ENCODE assay signal across 23 cellular contexts in the genomic region with DNA sequence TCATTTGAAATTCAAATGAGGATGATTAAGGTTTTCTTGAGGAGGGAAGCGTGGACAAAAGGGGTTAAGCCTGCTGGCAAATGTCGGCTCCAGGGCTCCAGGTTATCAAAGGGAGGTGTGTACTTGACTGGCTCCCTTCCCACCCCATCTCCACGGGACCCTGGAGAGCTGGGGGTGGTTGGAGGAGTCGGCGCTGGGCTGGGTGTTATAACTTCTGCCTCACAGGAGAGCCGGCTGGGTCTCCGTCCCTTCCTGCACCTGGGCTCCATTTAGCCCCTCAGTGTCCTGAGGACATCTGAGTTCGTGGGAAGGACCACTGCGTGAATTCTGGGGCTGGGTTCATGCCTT. TPM values are rescaled to one million over a fixed set of nuclear protein-coding genes. Genes with fewer than 3 reads are reported as not detected.
DNase-seq lines count a peak whose midpoint lies in the region; ATAC-seq and TF ChIP-seq lines count a peak whose summit lies in the region.
"Had no signal": no experiment of that assay in that cellular context is flagged by ENCODE, and none has a peak within 500 bp of the region (broad histone marks: within the 10 kb centered on the region; RNA-seq: fewer than 3 reads in every experiment).

No MANE protein-coding gene starts in this region.

- H3K9ac ChIP-seq in ES-I3 (ENCODE audit: low read depth, low read length) (peak overlapping the region; percentile 46), neural cell (ENCODE audit: low read length) (peak overlapping the region; percentile 72)

- H3K9me3 ChIP-seq in ES-I3 (ENCODE audit: control insufficient read depth, insufficient read depth, low read length), result no peaks in the 10 kb centered on the region
- H3K9me3 ChIP-seq in ectodermal cell (ENCODE audit: control insufficient read depth, low read length), result no peaks in the 10 kb centered on the region
- H3K9me3 ChIP-seq in neural cell (ENCODE audit: low read length), result no peaks in the 10 kb centered on the region
- no peaks in the 10 kb centered on the region for H3K9me3 ChIP-seq in adrenal gland (replicated peaks in 1 of 3)
- H3K9me3 ChIP-seq: body of pancreas, gastroesophageal sphincter, pancreas, suprapubic skin had no signal

- intact Hi-C loops in adrenal gland (cut with DNase I), result no loop called here

- TF ChIP-seq EP300 in neural cell (conservative IDR thresholded peaks at IDR 0.05; ENCODE audit: poor library complexity, severe bottlenecking), result no peak

- peaks cover 21% of the 10 kb centered on the region for H3K4me1 ChIP-seq in ES-I3 (ENCODE audit: insufficient read depth, low read length)
- H3K4me1 ChIP-seq in ectodermal cell (ENCODE audit: control insufficient read depth, insufficient read depth, low read length), result peaks cover 7% of the 10 kb centered on the region
- H3K4me1 ChIP-seq in adrenal gland (replicated peaks in 1 of 2), result no peaks in the 10 kb centered on the region
- H3K4me1 ChIP-seq: gastroesophageal sphincter, pancreas had no signal

- ATAC-seq in HG03354 (IDR thresholded peaks at IDR 0.05; ENCODE audit: poor library complexity, severe bottlenecking, unreplicated experiment), result peak; percentile 34
- no peak for ATAC-seq in HG02571 (IDR thresholded peaks at IDR 0.05; ENCODE audit: unreplicated experiment)
- ATAC-seq: activated CD8-positive, alpha-beta T cell treated with anti-CD3 and anti-CD28 coated beads for 36 hours; body of pancreas; gastroesophageal sphincter had no signal

- no peaks in the 10 kb centered on the region for H3F3A ChIP-seq in neural cell (ENCODE audit: insufficient read depth, low read length, poor library complexity, severe bottlenecking)

- H3K27me3 ChIP-seq in ectodermal cell (ENCODE audit: control insufficient read depth, insufficient read depth, low read length, poor library complexity, severe bottlenecking), result peaks cover 27% of the 10 kb centered on the region
- no peaks in the 10 kb centered on the region for H3K27me3 ChIP-seq in neural cell (ENCODE audit: insufficient read depth, low read depth, low read length)
- peaks cover 2% of the 10 kb centered on the region for H3K27me3 ChIP-seq in adrenal gland
- H3K27me3 ChIP-seq: body of pancreas had no signal

- TF ChIP-seq POLR2A in adrenal gland (IDR thresholded peaks at IDR 0.05), result no peak

- H2AFZ ChIP-seq in neural cell (ENCODE audit: low read depth, low read length), result peak overlapping the region; percentile 48

- H3K79me2 ChIP-seq in neural cell (replicated peaks; ENCODE audit: insufficient read depth, low read length), result no peaks in the 10 kb centered on the region

- peak overlapping the region; percentile 26 for H3K4me2 ChIP-seq in neural cell (ENCODE audit: low read length)

- TF ChIP-seq RAD21 in neural cell (conservative IDR thresholded peaks at IDR 0.05), result no peak

- no peaks in the 10 kb centered on the region for H3K36me3 ChIP-seq in ES-I3 (ENCODE audit: insufficient read depth, low read length)
- no peaks in the 10 kb centered on the region for H3K36me3 ChIP-seq in ectodermal cell (ENCODE audit: control insufficient read depth, insufficient read depth, low read length)
- H3K36me3 ChIP-seq in neural cell (ENCODE audit: insufficient read depth, low read length), result no peaks in the 10 kb centered on the region
- no peaks in the 10 kb centered on the region for H3K36me3 ChIP-seq in adrenal gland (replicated peaks in 1 of 2)
- H3K36me3 ChIP-seq: gastroesophageal sphincter, pancreas, suprapubic skin had no signal

- H3K4me3 ChIP-seq in ectodermal cell (ENCODE audit: insufficient read depth, low read depth, low read length), result peak overlapping the region; percentile 1
- peak overlapping the region; percentile 56 for H3K4me3 ChIP-seq in neural cell (ENCODE audit: low read length)
- no peak overlapping the region for H3K4me3 ChIP-seq in adrenal gland
- H3K4me3 ChIP-seq: body of pancreas, gastroesophageal sphincter, pancreas, suprapubic skin had no signal

- H4K20me1 ChIP-seq in neural cell (ENCODE audit: insufficient read depth), result no peaks in the 10 kb centered on the region

- no peak overlapping the region for H3K27ac ChIP-seq in ectodermal cell (ENCODE audit: insufficient read depth, low read depth, low read length, poor library complexity, severe bottlenecking)
- peak overlapping the region; percentile 94 for H3K27ac ChIP-seq in neural cell (ENCODE audit: low read length)
- no peak overlapping the region for H3K27ac ChIP-seq in adrenal gland
- H3K27ac ChIP-seq: body of pancreas, gastroesophageal sphincter, pancreas, suprapubic skin had no signal

- DNase-seq in NCI-H1105 (lab: John Stamatoyannopoulos, UW), result no peak
- no peak for DNase-seq in SHP77 treated with DMSO at 0.1 percent for 48 hours (lab: John Stamatoyannopoulos, UW)
- DNase-seq in adrenal gland, result no peak
- DNase-seq: activated CD8-positive, alpha-beta T cell treated with anti-CD3 and anti-CD28 coated beads for 36 hours; activated effector memory CD4-positive, alpha-beta T cell treated with anti-CD3 and anti-CD28 coated beads, Interleukin-2, amount 50 U/mL, for 16 hours; activated T-cell treated with anti-CD3 and anti-CD28 coated beads for 4 hours; body of pancreas; left cardiac atrium; MM.1S; naive B cell; NCI-H2171; pancreas; right cardiac atrium; stimulated activated CD4-positive, alpha-beta T cell treated with anti-CD3 and anti-CD28 coated beads, Interleukin-15, amount 100 ng/mL, for 24 hours; T1000 had no signal

- TF ChIP-seq CTCF in neural cell (IDR thresholded peaks at IDR 0.05; ENCODE audit: poor library complexity, severe bottlenecking) (no peak), adrenal gland (IDR thresholded peaks at IDR 0.05) (no peak)

- H3K9me2 ChIP-seq in neural cell (ENCODE audit: insufficient read depth, low read length), result no peaks in the 10 kb centered on the region

- WGBS in ectodermal cell, 2 experiments, result 16% methylated on average over 9 of the region's 9 CpGs
- WGBS in adrenal gland, 4 donors, result 10 to 20% (median 15%) methylated on average over 3 to 9 of the region's 9 CpGs

TF ChIP-seq in neural cell, 6 proteins besides CTCF, POLR2A, EP300 and RAD21:
- TF ChIP-seq SMC3 (conservative IDR thresholded peaks at IDR 0.05; ENCODE audit: poor library complexity) (no peak), TAF1 (IDR thresholded peaks at IDR 0.05; ENCODE audit: low read depth) (no peak), POLR2AphosphoS5 (IDR thresholded peaks at IDR 0.05) (no peak), MXI1 (conservative IDR thresholded peaks at IDR 0.05; ENCODE audit: poor library complexity, severe bottlenecking) (no peak), EZH2 (IDR thresholded peaks at IDR 0.05; ENCODE audit: borderline replicate concordance, insufficient read depth, low read length, poor library complexity, severe bottlenecking) (no peak)
- TF ChIP-seq, protein P1, sequence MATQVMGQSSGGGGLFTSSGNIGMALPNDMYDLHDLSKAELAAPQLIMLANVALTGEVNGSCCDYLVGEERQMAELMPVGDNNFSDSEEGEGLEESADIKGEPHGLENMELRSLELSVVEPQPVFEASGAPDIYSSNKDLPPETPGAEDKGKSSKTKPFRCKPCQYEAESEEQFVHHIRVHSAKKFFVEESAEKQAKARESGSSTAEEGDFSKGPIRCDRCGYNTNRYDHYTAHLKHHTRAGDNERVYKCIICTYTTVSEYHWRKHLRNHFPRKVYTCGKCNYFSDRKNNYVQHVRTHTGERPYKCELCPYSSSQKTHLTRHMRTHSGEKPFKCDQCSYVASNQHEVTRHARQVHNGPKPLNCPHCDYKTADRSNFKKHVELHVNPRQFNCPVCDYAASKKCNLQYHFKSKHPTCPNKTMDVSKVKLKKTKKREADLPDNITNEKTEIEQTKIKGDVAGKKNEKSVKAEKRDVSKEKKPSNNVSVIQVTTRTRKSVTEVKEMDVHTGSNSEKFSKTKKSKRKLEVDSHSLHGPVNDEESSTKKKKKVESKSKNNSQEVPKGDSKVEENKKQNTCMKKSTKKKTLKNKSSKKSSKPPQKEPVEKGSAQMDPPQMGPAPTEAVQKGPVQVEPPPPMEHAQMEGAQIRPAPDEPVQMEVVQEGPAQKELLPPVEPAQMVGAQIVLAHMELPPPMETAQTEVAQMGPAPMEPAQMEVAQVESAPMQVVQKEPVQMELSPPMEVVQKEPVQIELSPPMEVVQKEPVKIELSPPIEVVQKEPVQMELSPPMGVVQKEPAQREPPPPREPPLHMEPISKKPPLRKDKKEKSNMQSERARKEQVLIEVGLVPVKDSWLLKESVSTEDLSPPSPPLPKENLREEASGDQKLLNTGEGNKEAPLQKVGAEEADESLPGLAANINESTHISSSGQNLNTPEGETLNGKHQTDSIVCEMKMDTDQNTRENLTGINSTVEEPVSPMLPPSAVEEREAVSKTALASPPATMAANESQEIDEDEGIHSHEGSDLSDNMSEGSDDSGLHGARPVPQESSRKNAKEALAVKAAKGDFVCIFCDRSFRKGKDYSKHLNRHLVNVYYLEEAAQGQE (IDR thresholded peaks at IDR 0.05; ENCODE audit: borderline replicate concordance), result no peak

RNA-seq across cellular contexts. Expression of a gene that starts 15.6 kb away (rescaled TPM):
- 0.43 TPM for polyA plus RNA-seq in ectodermal cell (2013, experiment 1 of 4)
- polyA plus RNA-seq in ectodermal cell (2013, experiment 2 of 4), result 0.57 TPM
- polyA plus RNA-seq in ectodermal cell (2013, experiment 3 of 4), result 0.32 TPM
- polyA plus RNA-seq in ectodermal cell (2013, experiment 4 of 4), result 0.16 TPM
- polyA plus RNA-seq in neural cell (not detected in 2 replicates), adrenal gland (under 1 TPM; 0.07 to 0.40 (median 0.16) TPM)
- not detected in 2 replicates for polyA minus RNA-seq in neural cell
- total RNA-seq in adrenal gland, result 1 to 10 TPM in 1 of 8 donors, under 1 TPM in 4, not detected in 3; 0.15 to 1.4 (median 0.41) TPM
- total RNA-seq: activated CD8-positive, alpha-beta T cell treated with anti-CD3 and anti-CD28 coated beads for 36 hours; G401; left cardiac atrium had no signal

RNA-seq across cellular contexts. Expression of a gene that starts 44.7 kb away (rescaled TPM):
- polyA plus RNA-seq in ectodermal cell (2013, experiment 1 of 4), result 4.1 TPM
- 3.5 TPM for polyA plus RNA-seq in ectodermal cell (2013, experiment 2 of 4)
- 3.0 TPM for polyA plus RNA-seq in ectodermal cell (2013, experiment 3 of 4)
- polyA plus RNA-seq in ectodermal cell (2013, experiment 4 of 4), result 4.5 TPM
- 0.14 and 0.97 TPM in 2 replicates for polyA plus RNA-seq in neural cell
- polyA minus RNA-seq in neural cell, result not detected in 2 replicates
- 100 to 1,000 TPM in 7 of 8 donors, 10 to 100 TPM in 1; 98.6 to 253 (median 182) TPM for total RNA-seq in adrenal gland
- 100 to 1,000 TPM in 1 of 3 donors, 10 to 100 TPM in 2; 67.7 to 105 (median 69.9) TPM for polyA plus RNA-seq in adrenal gland

Comparison
In these comparisons a context has a peak if more than half of its experiments do, and no peak if none do; other contexts are left out.
1. H3K4me3 ChIP-seq: peak in ectodermal cell (single experiment) and neural cell (single experiment); none in adrenal gland (0 of 4).
2. RNA of a gene that starts 44.7 kb away (polyA plus RNA-seq): 67.7 to 105 TPM in adrenal gland; 0.14 to 0.97 TPM in neural cell; every median in the first group is over 10 times any median in the second.